ENCODE assay signal across 9 cellular contexts in genomic region chr10:71836594-71836970, GRCh38. TPM values are rescaled to one million over a fixed set of nuclear protein-coding genes. Genes with fewer than 3 reads are reported as not detected.
DNase-seq lines count a peak whose midpoint lies in the region; ATAC-seq and TF ChIP-seq lines count a peak whose summit lies in the region.
"Had no signal": no experiment of that assay in that cellular context is flagged by ENCODE, and none has a peak within 500 bp of the region (broad histone marks: within the 10 kb centered on the region; RNA-seq: fewer than 3 reads in every experiment).

No MANE protein-coding gene starts in this region.

- no peaks in the 10 kb centered on the region for H3K27me3 ChIP-seq in gastroesophageal sphincter

- H3K9me3 Mint-ChIP-seq in activated T-cell treated with anti-CD3 and anti-CD28 coated beads, Interleukin-2, amount 50 U/mL, for 4 hours, result no peaks in the 10 kb centered on the region

- peak overlapping the region; percentile 32 to 75 (median 74) for H3K27ac ChIP-seq in gastroesophageal sphincter
- peak overlapping the region; percentile 92 for H3K27ac ChIP-seq in substantia nigra (ENCODE audit: low read depth, low read length, poor library complexity, severe bottlenecking)
- H3K27ac ChIP-seq: 22Rv1 had no signal

- no peaks in the 10 kb centered on the region for H3K9me3 ChIP-seq in gastroesophageal sphincter

- peak; percentile 45 for DNase-seq in DMS 273 (lab: John Stamatoyannopoulos, UW; ENCODE audit: unreplicated experiment)
- no peak for DNase-seq in DMS 273 treated with DMSO at 0.1 percent for 48 hours (lab: John Stamatoyannopoulos, UW)
- peak in 2 of 49 donors; percentile 61 to 71 for DNase-seq in substantia nigra (lab: John Stamatoyannopoulos, UW)
- DNase-seq in NCI-H2227 (lab: John Stamatoyannopoulos, UW; ENCODE audit: unreplicated experiment), result no peak
- DNase-seq in activated T-cell treated with anti-CD3 and anti-CD28 coated beads, Interleukin-2, amount 50 U/mL, for 4 hours, result no peak
- DNase-seq in EL, result no peak

- H3K4me1 Mint-ChIP-seq in activated T-cell treated with anti-CD3 and anti-CD28 coated beads, Interleukin-2, amount 50 U/mL, for 4 hours (ENCODE audit: low read depth), result peaks cover 59% of the 10 kb centered on the region

- no peak overlapping the region for H3K4me3 Mint-ChIP-seq in activated T-cell treated with anti-CD3 and anti-CD28 coated beads, Interleukin-2, amount 50 U/mL, for 4 hours

- peaks cover 12 to 98% (median 57%) of the 10 kb centered on the region in 3 donors for H3K4me1 ChIP-seq in gastroesophageal sphincter

- no peak for TF ChIP-seq EP300 in gastroesophageal sphincter (IDR thresholded peaks at IDR 0.05)

- peaks cover 0 to 24% of the 10 kb centered on the region in 2 donors for H3K36me3 ChIP-seq in gastroesophageal sphincter

- TF ChIP-seq POLR2A in gastroesophageal sphincter (IDR thresholded peaks at IDR 0.05), result no peak

- no peak overlapping the region for H3K4me3 ChIP-seq in gastroesophageal sphincter

- peaks cover 4% of the 10 kb centered on the region for H3K36me3 Mint-ChIP-seq in activated T-cell treated with anti-CD3 and anti-CD28 coated beads, Interleukin-2, amount 50 U/mL, for 4 hours (ENCODE audit: insufficient read depth)

- 38 to 50% methylated on average over 2 to 4 of the region's 4 CpGs for WGBS in gastroesophageal sphincter (ENCODE audit: low coverage in 1 of 2), 2 donors

- peak; percentile 11 for ATAC-seq in HG03565 (IDR thresholded peaks at IDR 0.05; ENCODE audit: unreplicated experiment)
- ATAC-seq in gastroesophageal sphincter, result peak; percentile 48
- ATAC-seq in activated T-cell treated with anti-CD3 and anti-CD28 coated beads, Interleukin-2, amount 50 U/mL, for 4 hours, result no peak

- H3K27me3 Mint-ChIP-seq in activated T-cell treated with anti-CD3 and anti-CD28 coated beads, Interleukin-2, amount 50 U/mL, for 4 hours (ENCODE audit: low read depth), result no peaks in the 10 kb centered on the region

- no peak for TF ChIP-seq CTCF in gastroesophageal sphincter (IDR thresholded peaks at IDR 0.05)

RNA-seq across cellular contexts. Expression of gene PSAP, which starts 14.5 kb away (rescaled TPM):
- 100 to 1,000 TPM; 604 to 881 (median 718) TPM for total RNA-seq in gastroesophageal sphincter
- total RNA-seq in activated T-cell treated with anti-CD3 and anti-CD28 coated beads, Interleukin-2, amount 50 U/mL, for 4 hours, result 100 to 1,000 TPM in 1 of 3 donors, 10 to 100 TPM in 2; 96.4 to 125 (median 97.9) TPM

Comparison
In these comparisons a context has a peak if more than half of its experiments do, and no peak if none do; other contexts are left out.
1. ATAC-seq: peak in HG03565 (single experiment) and gastroesophageal sphincter (single experiment); none in activated T-cell treated with anti-CD3 and anti-CD28 coated beads, Interleukin-2, amount 50 U/mL, for 4 hours (0 of 2).
2. RNA of gene PSAP, which starts 14.5 kb away (total RNA-seq): 604 to 881 TPM in gastroesophageal sphincter; 96.4 to 125 TPM in activated T-cell treated with anti-CD3 and anti-CD28 coated beads, Interleukin-2, amount 50 U/mL, for 4 hours; every median in the first group is over 4 times any median in the second.